Comparison of ENCODE assay signal across 8 cellular contexts in the genomic region with DNA sequence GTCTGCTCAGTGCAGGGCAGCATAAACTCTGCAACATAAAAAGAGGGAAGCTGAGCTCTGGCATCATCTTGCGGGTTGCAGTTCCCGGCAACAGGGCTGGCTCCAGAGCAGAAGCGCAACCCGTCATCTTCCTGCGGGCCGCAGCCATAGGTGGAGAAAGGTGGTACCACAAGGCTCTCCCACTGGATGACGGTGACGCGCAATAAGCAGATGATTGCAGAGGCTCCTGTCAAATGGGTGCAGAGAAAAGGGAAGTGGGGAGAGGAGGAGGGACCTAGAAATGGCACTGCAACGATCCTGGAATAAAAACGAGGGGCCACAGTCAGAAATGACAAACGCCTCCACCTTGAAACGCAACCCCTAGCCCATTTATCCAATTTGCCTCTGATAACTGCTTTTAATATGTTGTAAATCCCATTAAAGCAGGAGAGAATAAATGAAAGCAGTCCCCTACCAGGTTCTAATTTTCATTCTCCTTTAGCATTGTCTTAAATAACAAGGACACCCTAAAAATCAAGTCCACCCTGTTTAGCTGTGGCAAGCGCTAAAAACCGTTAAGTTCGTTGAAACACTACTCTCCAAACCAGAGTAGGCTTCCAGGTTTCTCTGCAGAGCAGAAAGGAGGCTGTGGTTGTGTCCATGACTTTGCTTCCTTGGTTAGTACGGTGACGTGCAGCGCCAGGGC. TPM values are rescaled to one million over a fixed set of nuclear protein-coding genes. Genes with fewer than 3 reads are reported as not detected.
DNase-seq lines count a peak whose midpoint lies in the region; ATAC-seq and TF ChIP-seq lines count a peak whose summit lies in the region.

No MANE protein-coding gene starts in this region.

- peaks cover 0 to 1% of the 10 kb centered on the region in 2 donors for H3K27me3 Mint-ChIP-seq in CD8-positive, alpha-beta memory T cell

- no peak for ATAC-seq in thoracic aorta (ENCODE audit: insufficient number of reproducible peaks, low FRiP score, low read depth)
- ATAC-seq in HG02938 (IDR thresholded peaks at IDR 0.05; ENCODE audit: unreplicated experiment), result no peak

- CTCF ChIA-PET in CD8-positive, alpha-beta memory T cell (lab: Charles Lee), result interaction anchor here (0.7 to 3.9 kb wide), 10 partner anchors 9 to 170 kb away, joined by 3 to 14 read pairs (median 4); a partner anchor contains a TSS

- no peaks in the 10 kb centered on the region for H3F3A ChIP-seq in Loucy (ENCODE audit: low read depth)

- peak overlapping the region in 3 of 8 donors; percentile 73 to 97 (median 85) for H3K27ac Mint-ChIP-seq in CD8-positive, alpha-beta memory T cell

- TF ChIP-seq CTCF in Loucy (conservative IDR thresholded peaks at IDR 0.05; ENCODE audit: low read length) (no peak), coronary artery (IDR thresholded peaks at IDR 0.05) (no peak), thoracic aorta (IDR thresholded peaks at IDR 0.05) (no peak)

- no peaks in the 10 kb centered on the region for H3K9me2 ChIP-seq in Loucy (replicated peaks; ENCODE audit: low read depth, low read length)

- H3K79me2 ChIP-seq in Loucy (ENCODE audit: insufficient read depth, low read length), result no peaks in the 10 kb centered on the region

- H3K27me3 ChIP-seq in CD8-positive, alpha-beta memory T cell (ENCODE audit: insufficient read depth, low read length, poor library complexity, severe bottlenecking), result no peaks in the 10 kb centered on the region
- H3K27me3 ChIP-seq in Loucy (ENCODE audit: insufficient read depth, low read length, poor library complexity, severe bottlenecking) (no peaks in the 10 kb centered on the region), SJCRH30 (no peaks in the 10 kb centered on the region), mucosa of rectum (ENCODE audit: control insufficient read depth in 2 of 2, insufficient read depth in 2 of 2, low read length in 2 of 2) (no peaks in the 10 kb centered on the region), thoracic aorta (replicated peaks; ENCODE audit: insufficient read depth) (no peaks in the 10 kb centered on the region)

- no peak overlapping the region for H3K4me3 ChIP-seq in CD8-positive, alpha-beta memory T cell (ENCODE audit: low read length)
- H3K4me3 ChIP-seq in Loucy (ENCODE audit: low read length, poor library complexity, severe bottlenecking) (peak overlapping the region; percentile 86), SJCRH30 (peak overlapping the region; percentile 62), coronary artery (peak overlapping the region; percentile 66), mucosa of rectum (ENCODE audit: low read length in 2 of 2) (peak overlapping the region; percentile 17 to 69), thoracic aorta (peak overlapping the region; percentile 70)

- POLR2A ChIA-PET in CD8-positive, alpha-beta memory T cell (lab: Charles Lee), result interaction anchor here (1.0 to 2.0 kb wide), 3 partner anchors 46 to 103 kb away, joined by 3 to 25 read pairs (median 5); a partner anchor contains a TSS

- peak overlapping the region; percentile 27 to 97 (median 80) for H3K4me3 Mint-ChIP-seq in CD8-positive, alpha-beta memory T cell

- H4K20me1 ChIP-seq in Loucy (ENCODE audit: insufficient read depth, low read length, poor library complexity, severe bottlenecking), result no peaks in the 10 kb centered on the region

- H3K4me2 ChIP-seq in Loucy (ENCODE audit: low read depth, low read length, poor library complexity, severe bottlenecking), result peak overlapping the region; percentile 76

- peaks cover 0 to 10% (median 4%) of the 10 kb centered on the region in 3 donors for H3K4me1 Mint-ChIP-seq in CD8-positive, alpha-beta memory T cell

- H3K27ac ChIP-seq in CD8-positive, alpha-beta memory T cell (ENCODE audit: low read depth, low read length), result peak overlapping the region; percentile 66
- H3K27ac ChIP-seq in SJCRH30, result peak overlapping the region; percentile 70; the same call in 1 of the 2 replicates
- peak overlapping the region; percentile 74 to 88 for H3K27ac ChIP-seq in coronary artery
- H3K27ac ChIP-seq in mucosa of rectum (ENCODE audit: low read depth in 2 of 2, low read length in 2 of 2), result peak overlapping the region; percentile 87 to 89
- H3K27ac ChIP-seq in thoracic aorta, result peak overlapping the region; percentile 80 to 89

- H3K9ac ChIP-seq in Loucy (ENCODE audit: low read depth, low read length, poor library complexity, severe bottlenecking) (peak overlapping the region; percentile 82), mucosa of rectum (ENCODE audit: low read depth in 1 of 2, low read length in 2 of 2) (peak overlapping the region; percentile 43 to 72)

- H3K4me1 ChIP-seq in CD8-positive, alpha-beta memory T cell (ENCODE audit: insufficient read depth, low read length), result peaks cover 5% of the 10 kb centered on the region
- H3K4me1 ChIP-seq in Loucy (ENCODE audit: insufficient read depth, low read length, poor library complexity, severe bottlenecking) (peaks cover 9% of the 10 kb centered on the region), SJCRH30 (peaks cover 20% of the 10 kb centered on the region), mucosa of rectum (ENCODE audit: control insufficient read depth in 2 of 2, insufficient read depth in 2 of 2, low read length in 2 of 2) (peaks cover 4 to 5% of the 10 kb centered on the region in 2 donors), thoracic aorta (ENCODE audit: control insufficient read depth in 1 of 2, low read depth in 2 of 2) (peaks cover 16 to 26% of the 10 kb centered on the region in 2 donors)

- H3K9me3 Mint-ChIP-seq in CD8-positive, alpha-beta memory T cell, result no peaks in the 10 kb centered on the region

- no peaks in the 10 kb centered on the region for H3K36me3 ChIP-seq in CD8-positive, alpha-beta memory T cell (ENCODE audit: insufficient read depth, low read length)
- no peaks in the 10 kb centered on the region for H3K36me3 ChIP-seq in Loucy (ENCODE audit: insufficient read depth, low read length)
- H3K36me3 ChIP-seq in SJCRH30, result no peaks in the 10 kb centered on the region
- no peaks in the 10 kb centered on the region for H3K36me3 ChIP-seq in mucosa of rectum (ENCODE audit: control insufficient read depth in 2 of 2, insufficient read depth in 2 of 2, low read length in 2 of 2)
- H3K36me3 ChIP-seq in thoracic aorta, result no peaks in the 10 kb centered on the region

- peak in 1 of 5 donors; percentile 1 for DNase-seq in CD8-positive, alpha-beta memory T cell
- no peak for DNase-seq in SJCRH30
- DNase-seq in coronary artery (ENCODE audit: low spot score), result no peak
- peak; percentile 12 for DNase-seq in thoracic aorta (ENCODE audit: low spot score)
- no peak for DNase-seq in T-helper 9 cell

- H3K9me3 ChIP-seq in CD8-positive, alpha-beta memory T cell (ENCODE audit: low read length), result no peaks in the 10 kb centered on the region
- H3K9me3 ChIP-seq in Loucy (ENCODE audit: insufficient read depth, low read depth, low read length), result no peaks in the 10 kb centered on the region
- H3K9me3 ChIP-seq in SJCRH30 (replicated peaks), result no peaks in the 10 kb centered on the region
- H3K9me3 ChIP-seq in mucosa of rectum (ENCODE audit: control insufficient read depth in 2 of 2, low read length in 2 of 2), result no peaks in the 10 kb centered on the region
- no peaks in the 10 kb centered on the region for H3K9me3 ChIP-seq in thoracic aorta

- peaks cover 0 to 4% (median 0%) of the 10 kb centered on the region in 3 donors for H3K36me3 Mint-ChIP-seq in CD8-positive, alpha-beta memory T cell

- peak overlapping the region; percentile 86 for H2AFZ ChIP-seq in Loucy (ENCODE audit: low read length)

RNA-seq across cellular contexts. Expression of a gene that starts 30.9 kb away (rescaled TPM):
- total RNA-seq in CD8-positive, alpha-beta memory T cell, result 100 to 1,000 TPM; 351 to 356 TPM
- 49.5 TPM for polyA plus RNA-seq in CD8-positive, alpha-beta memory T cell
- 396 and 398 TPM in 2 replicates for total RNA-seq in SJCRH30 (2014; rRNA removed; shearing (Covaris generic))
- 100 to 1,000 TPM; 239 to 277 TPM for total RNA-seq in thoracic aorta

RNA-seq across cellular contexts. Expression of a gene that starts 45.1 kb away (rescaled TPM):
- total RNA-seq in CD8-positive, alpha-beta memory T cell, result 10 to 100 TPM; 67.8 to 70.4 TPM
- 167 TPM for polyA plus RNA-seq in CD8-positive, alpha-beta memory T cell
- 481 and 482 TPM in 2 replicates for total RNA-seq in SJCRH30 (2014; rRNA removed; shearing (Covaris generic))
- 100 to 1,000 TPM; 107 to 259 TPM for total RNA-seq in thoracic aorta
